Comparison of ENCODE assay signal across 1 cellular context in the genomic region with DNA sequence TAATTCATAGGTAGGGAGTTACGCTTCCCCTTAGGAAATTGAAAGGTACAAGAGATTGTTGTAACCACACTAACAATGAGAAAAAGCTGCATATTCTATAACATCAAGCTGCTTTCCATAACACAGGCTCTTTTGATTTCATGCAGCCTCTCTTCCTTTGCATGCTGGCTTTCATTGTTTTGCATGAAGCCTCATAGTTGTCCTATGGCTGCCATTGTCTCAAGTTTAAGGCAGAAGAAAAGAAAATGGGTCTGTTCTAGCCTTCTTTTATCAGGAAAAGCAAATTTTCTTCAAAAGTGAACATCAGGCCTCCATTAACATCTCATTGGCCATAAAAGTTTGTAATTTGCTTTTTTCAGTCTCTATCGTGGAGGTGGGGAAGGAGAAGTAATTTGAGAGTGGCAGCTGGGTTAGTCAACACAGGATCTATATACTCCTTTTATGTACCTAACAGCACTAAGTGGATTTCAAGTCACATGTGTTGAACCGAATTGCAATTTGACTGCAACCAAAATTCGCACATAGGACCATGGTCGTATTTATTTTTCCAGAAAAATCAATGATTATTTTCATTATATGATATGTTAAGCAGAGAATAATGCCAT.
TF ChIP-seq lines count a peak whose summit lies in the region.

No MANE protein-coding gene starts in this region.

TF ChIP-seq in GM23338, 12 proteins besides CTCF, POLR2A, EP300 and RAD21 (continued from another document):
- TF ChIP-seq, protein P1, sequence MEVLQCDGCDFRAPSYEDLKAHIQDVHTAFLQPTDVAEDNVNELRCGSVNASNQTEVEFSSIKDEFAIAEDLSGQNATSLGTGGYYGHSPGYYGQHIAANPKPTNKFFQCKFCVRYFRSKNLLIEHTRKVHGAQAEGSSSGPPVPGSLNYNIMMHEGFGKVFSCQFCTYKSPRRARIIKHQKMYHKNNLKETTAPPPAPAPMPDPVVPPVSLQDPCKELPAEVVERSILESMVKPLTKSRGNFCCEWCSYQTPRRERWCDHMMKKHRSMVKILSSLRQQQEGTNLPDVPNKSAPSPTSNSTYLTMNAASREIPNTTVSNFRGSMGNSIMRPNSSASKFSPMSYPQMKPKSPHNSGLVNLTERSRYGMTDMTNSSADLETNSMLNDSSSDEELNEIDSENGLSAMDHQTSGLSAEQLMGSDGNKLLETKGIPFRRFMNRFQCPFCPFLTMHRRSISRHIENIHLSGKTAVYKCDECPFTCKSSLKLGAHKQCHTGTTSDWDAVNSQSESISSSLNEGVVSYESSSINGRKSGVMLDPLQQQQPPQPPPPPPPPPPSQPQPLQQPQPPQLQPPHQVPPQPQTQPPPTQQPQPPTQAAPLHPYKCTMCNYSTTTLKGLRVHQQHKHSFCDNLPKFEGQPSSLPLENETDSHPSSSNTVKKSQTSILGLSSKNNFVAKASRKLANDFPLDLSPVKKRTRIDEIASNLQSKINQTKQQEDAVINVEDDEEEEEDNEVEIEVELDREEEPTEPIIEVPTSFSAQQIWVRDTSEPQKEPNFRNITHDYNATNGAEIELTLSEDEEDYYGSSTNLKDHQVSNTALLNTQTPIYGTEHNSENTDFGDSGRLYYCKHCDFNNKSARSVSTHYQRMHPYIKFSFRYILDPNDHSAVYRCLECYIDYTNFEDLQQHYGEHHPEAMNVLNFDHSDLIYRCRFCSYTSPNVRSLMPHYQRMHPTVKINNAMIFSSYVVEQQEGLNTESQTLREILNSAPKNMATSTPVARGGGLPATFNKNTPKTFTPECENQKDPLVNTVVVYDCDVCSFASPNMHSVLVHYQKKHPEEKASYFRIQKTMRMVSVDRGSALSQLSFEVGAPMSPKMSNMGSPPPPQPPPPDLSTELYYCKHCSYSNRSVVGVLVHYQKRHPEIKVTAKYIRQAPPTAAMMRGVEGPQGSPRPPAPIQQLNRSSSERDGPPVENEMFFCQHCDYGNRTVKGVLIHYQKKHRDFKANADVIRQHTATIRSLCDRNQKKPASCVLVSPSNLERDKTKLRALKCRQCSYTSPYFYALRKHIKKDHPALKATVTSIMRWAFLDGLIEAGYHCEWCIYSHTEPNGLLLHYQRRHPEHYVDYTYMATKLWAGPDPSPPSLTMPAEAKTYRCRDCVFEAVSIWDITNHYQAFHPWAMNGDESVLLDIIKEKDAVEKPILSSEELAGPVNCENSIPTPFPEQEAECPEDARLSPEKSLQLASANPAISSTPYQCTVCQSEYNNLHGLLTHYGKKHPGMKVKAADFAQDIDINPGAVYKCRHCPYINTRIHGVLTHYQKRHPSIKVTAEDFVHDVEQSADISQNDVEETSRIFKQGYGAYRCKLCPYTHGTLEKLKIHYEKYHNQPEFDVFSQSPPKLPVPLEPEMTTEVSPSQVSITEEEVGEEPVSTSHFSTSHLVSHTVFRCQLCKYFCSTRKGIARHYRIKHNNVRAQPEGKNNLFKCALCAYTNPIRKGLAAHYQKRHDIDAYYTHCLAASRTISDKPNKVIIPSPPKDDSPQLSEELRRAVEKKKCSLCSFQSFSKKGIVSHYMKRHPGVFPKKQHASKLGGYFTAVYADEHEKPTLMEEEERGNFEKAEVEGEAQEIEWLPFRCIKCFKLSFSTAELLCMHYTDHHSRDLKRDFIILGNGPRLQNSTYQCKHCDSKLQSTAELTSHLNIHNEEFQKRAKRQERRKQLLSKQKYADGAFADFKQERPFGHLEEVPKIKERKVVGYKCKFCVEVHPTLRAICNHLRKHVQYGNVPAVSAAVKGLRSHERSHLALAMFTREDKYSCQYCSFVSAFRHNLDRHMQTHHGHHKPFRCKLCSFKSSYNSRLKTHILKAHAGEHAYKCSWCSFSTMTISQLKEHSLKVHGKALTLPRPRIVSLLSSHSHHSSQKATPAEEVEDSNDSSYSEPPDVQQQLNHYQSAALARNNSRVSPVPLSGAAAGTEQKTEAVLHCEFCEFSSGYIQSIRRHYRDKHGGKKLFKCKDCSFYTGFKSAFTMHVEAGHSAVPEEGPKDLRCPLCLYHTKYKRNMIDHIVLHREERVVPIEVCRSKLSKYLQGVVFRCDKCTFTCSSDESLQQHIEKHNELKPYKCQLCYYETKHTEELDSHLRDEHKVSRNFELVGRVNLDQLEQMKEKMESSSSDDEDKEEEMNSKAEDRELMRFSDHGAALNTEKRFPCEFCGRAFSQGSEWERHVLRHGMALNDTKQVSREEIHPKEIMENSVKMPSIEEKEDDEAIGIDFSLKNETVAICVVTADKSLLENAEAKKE (CRISPR knock-in tag; IDR thresholded peaks at IDR 0.05): peak; percentile 49; the same call in 1 of the 2 replicates
